In genomic region chr21:33380483-33380998, GRCh38 we compare ENCODE assay signal across 7 cellular contexts. TPM values are rescaled to one million over a fixed set of nuclear protein-coding genes. Genes with fewer than 3 reads are reported as not detected.
DNase-seq lines count a peak whose midpoint lies in the region; ATAC-seq and TF ChIP-seq lines count a peak whose summit lies in the region.

No MANE protein-coding gene starts in this region.

- H3K14ac ChIP-seq in trophoblast cell (ENCODE audit: low read length), result no peak overlapping the region

- H3K4me1 ChIP-seq in trophoblast cell (ENCODE audit: control insufficient read depth in 1 of 2, insufficient read depth in 2 of 2, low read length in 2 of 2), result peaks cover 16 to 22% of the 10 kb centered on the region in 2 experiments

- H3K27ac Mint-ChIP-seq in activated T-helper 17 cell treated with anti-CD3 and anti-CD28 coated beads, Interleukin-2, amount 50 U/mL, for 72 hours, result peak overlapping the region; percentile 82
- H3K27ac Mint-ChIP-seq in type B pancreatic cell, result peak overlapping the region; percentile 69

- H3K9me3 Mint-ChIP-seq in activated T-helper 17 cell treated with anti-CD3 and anti-CD28 coated beads, Interleukin-2, amount 50 U/mL, for 72 hours, result no peaks in the 10 kb centered on the region
- no peaks in the 10 kb centered on the region for H3K9me3 Mint-ChIP-seq in type B pancreatic cell

- ATAC-seq in GM18858 (IDR thresholded peaks at IDR 0.05; ENCODE audit: unreplicated experiment), result peak; percentile 50
- ATAC-seq in HG03066 (IDR thresholded peaks at IDR 0.05; ENCODE audit: low read depth, unreplicated experiment), result peak; percentile 43
- peak; percentile 85 for ATAC-seq in activated T-helper 17 cell treated with anti-CD3 and anti-CD28 coated beads, Interleukin-2, amount 50 U/mL, for 72 hours (replicated peaks)

- DNase-seq in RPMI7951 (ENCODE audit: low read depth), result peak; percentile 98
- peak; percentile 95 for DNase-seq in fibroblast of villous mesenchyme (ENCODE audit: low read depth)
- DNase-seq in trophoblast cell, result peak; percentile 98 to 99
- DNase-seq in type B pancreatic cell (ENCODE audit: extremely low spot score, unreplicated experiment), result no peak

- H3K27me3 ChIP-seq in trophoblast cell (ENCODE audit: insufficient read depth, low read length), result no peaks in the 10 kb centered on the region

- H3K9me3 ChIP-seq in trophoblast cell (ENCODE audit: insufficient read depth, low read depth, low read length), result no peaks in the 10 kb centered on the region

- no peak for TF ChIP-seq CTCF in fibroblast of villous mesenchyme (IDR thresholded peaks at IDR 0.05; ENCODE audit: insufficient read depth, low read depth, low read length)
- TF ChIP-seq CTCF in type B pancreatic cell (conservative IDR thresholded peaks at IDR 0.05), result no peak

- no peak overlapping the region for H3K18ac ChIP-seq in trophoblast cell (ENCODE audit: low read length)

- H4K12ac ChIP-seq in trophoblast cell (ENCODE audit: low read depth, low read length), result no peak overlapping the region

- H3K4me3 ChIP-seq in fibroblast of villous mesenchyme (ENCODE audit: low read depth, low read length) (no peak overlapping the region), trophoblast cell (ENCODE audit: low read depth, low read length) (no peak overlapping the region)

- peak overlapping the region; percentile 67 for H3K4me3 Mint-ChIP-seq in activated T-helper 17 cell treated with anti-CD3 and anti-CD28 coated beads, Interleukin-2, amount 50 U/mL, for 72 hours
- no peak overlapping the region for H3K4me3 Mint-ChIP-seq in type B pancreatic cell

- no peak overlapping the region for H3K4ac ChIP-seq in trophoblast cell (ENCODE audit: low read depth, low read length)

- no peaks in the 10 kb centered on the region for H3K36me3 ChIP-seq in trophoblast cell (ENCODE audit: control insufficient read depth in 1 of 2, insufficient read depth in 2 of 2, low read length in 2 of 2)

- no peak overlapping the region for H3K23ac ChIP-seq in trophoblast cell (ENCODE audit: low read length)

- no peak overlapping the region for H2BK120ac ChIP-seq in trophoblast cell (ENCODE audit: insufficient read depth, low read length, poor library complexity)

- no peak overlapping the region for H4K8ac ChIP-seq in trophoblast cell (ENCODE audit: low read depth, low read length)

- no peak overlapping the region for H2AFZ ChIP-seq in trophoblast cell (ENCODE audit: insufficient read depth, low read length, poor library complexity)

- H3K79me1 ChIP-seq in trophoblast cell (ENCODE audit: low read length), result no peaks in the 10 kb centered on the region

- H3K36me3 Mint-ChIP-seq in activated T-helper 17 cell treated with anti-CD3 and anti-CD28 coated beads, Interleukin-2, amount 50 U/mL, for 72 hours (ENCODE audit: low read depth), result no peaks in the 10 kb centered on the region
- H3K36me3 Mint-ChIP-seq in type B pancreatic cell, result no peaks in the 10 kb centered on the region

- H3K27me3 Mint-ChIP-seq in activated T-helper 17 cell treated with anti-CD3 and anti-CD28 coated beads, Interleukin-2, amount 50 U/mL, for 72 hours, result no peaks in the 10 kb centered on the region
- H3K27me3 Mint-ChIP-seq in type B pancreatic cell, result peaks cover 5% of the 10 kb centered on the region

- no peak overlapping the region for H2AK5ac ChIP-seq in trophoblast cell (ENCODE audit: low read length)

- no peaks in the 10 kb centered on the region for H3K79me2 ChIP-seq in trophoblast cell (ENCODE audit: control insufficient read depth, insufficient read depth, low read length, poor library complexity)

- no peak overlapping the region for H3K9ac ChIP-seq in trophoblast cell (ENCODE audit: low read length)

- no peak overlapping the region for H4K91ac ChIP-seq in trophoblast cell (ENCODE audit: low read depth, low read length)

- peaks cover 34% of the 10 kb centered on the region for H3K4me1 Mint-ChIP-seq in activated T-helper 17 cell treated with anti-CD3 and anti-CD28 coated beads, Interleukin-2, amount 50 U/mL, for 72 hours
- H3K4me1 Mint-ChIP-seq in type B pancreatic cell (ENCODE audit: unreplicated experiment), result peaks cover 5% of the 10 kb centered on the region

- H2BK5ac ChIP-seq in trophoblast cell (ENCODE audit: low read depth, low read length, poor library complexity), result no peak overlapping the region

- no CpG with 5 or more reads among the region's 11 CpGs for WGBS in trophoblast cell (ENCODE audit: extremely low coverage, insufficient coverage, insufficient read length)

- H3K27ac ChIP-seq in trophoblast cell (ENCODE audit: low read depth, low read length), result no peak overlapping the region

- H3K4me2 ChIP-seq in trophoblast cell (ENCODE audit: low read length), result no peak overlapping the region

- H2BK12ac ChIP-seq in trophoblast cell (ENCODE audit: low read length), result no peak overlapping the region

RNA-seq across cellular contexts. Expression of gene IFNGR2, which starts 22.7 kb away (rescaled TPM):
- total RNA-seq in RPMI7951 (2014; rRNA removed; shearing (Covaris generic)), result 55.3 and 78.7 TPM in 2 replicates
- 1 to 10 TPM; 5.8 to 8.5 TPM for total RNA-seq in activated T-helper 17 cell treated with anti-CD3 and anti-CD28 coated beads, Interleukin-2, amount 50 U/mL, for 72 hours
- total RNA-seq in fibroblast of villous mesenchyme (52.5 and 69.1 TPM in 2 replicates), type B pancreatic cell (ENCODE audit: low replicate concordance) (39.0 and 40.4 TPM in 2 replicates)
- 36.4 and 40.4 TPM in 2 replicates for polyA plus RNA-seq in trophoblast cell (2013)

RNA-seq across cellular contexts. Expression of gene IFNAR1, which starts 55.8 kb away (rescaled TPM):
- 16.7 and 19.3 TPM in 2 replicates for total RNA-seq in RPMI7951 (2014; rRNA removed; shearing (Covaris generic))
- total RNA-seq in activated T-helper 17 cell treated with anti-CD3 and anti-CD28 coated beads, Interleukin-2, amount 50 U/mL, for 72 hours, result 10 to 100 TPM; 38.5 to 38.8 TPM
- total RNA-seq in fibroblast of villous mesenchyme (12.9 and 19.0 TPM in 2 replicates), type B pancreatic cell (ENCODE audit: low replicate concordance) (26.4 and 28.6 TPM in 2 replicates)
- 14.1 and 17.7 TPM in 2 replicates for polyA plus RNA-seq in trophoblast cell (2013)
